Comparison of ENCODE assay signal across 12 cellular contexts in the genomic region with DNA sequence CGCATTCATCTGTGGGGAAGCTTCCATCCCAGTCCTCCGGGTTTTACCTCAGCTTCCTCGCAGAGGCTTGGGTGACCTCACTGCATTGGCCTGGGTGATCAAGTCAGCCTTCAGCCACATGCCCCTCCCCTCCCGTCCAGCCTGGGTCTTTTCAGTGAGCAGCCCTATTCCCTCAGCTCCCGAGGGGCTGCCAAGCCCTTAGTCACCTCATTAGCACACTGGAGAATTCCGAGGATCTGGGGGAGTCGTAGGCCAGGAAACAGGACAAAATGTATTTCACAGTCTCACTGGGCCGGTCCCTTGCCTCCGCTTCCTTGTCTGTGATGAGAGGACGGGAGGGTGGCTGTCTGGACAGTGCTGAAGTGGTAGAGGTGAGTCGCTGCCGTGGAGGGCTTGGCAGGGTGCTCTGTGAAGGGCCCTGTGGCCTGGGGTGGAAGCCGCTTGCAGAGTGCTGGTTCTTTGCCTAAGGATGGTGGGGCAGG. TPM values are rescaled to one million over a fixed set of nuclear protein-coding genes. Genes with fewer than 3 reads are reported as not detected.
A peak's percentile ranks its signal among the peaks of the same experiment; 100 is the strongest.
DNase-seq lines count a peak whose midpoint lies in the region; ATAC-seq and TF ChIP-seq lines count a peak whose summit lies in the region.
"Had no signal": no experiment of that assay in that cellular context is flagged by ENCODE, and none has a peak within 500 bp of the region (broad histone marks: within the 10 kb centered on the region; RNA-seq: fewer than 3 reads in every experiment).

No MANE protein-coding gene starts in this region.

- peaks cover 43% of the 10 kb centered on the region for H3K4me1 Mint-ChIP-seq in mesothelial cell of epicardium

- H3K9me3 Mint-ChIP-seq in mesothelial cell of epicardium: peaks cover 15% of the 10 kb centered on the region

- peaks cover 17% of the 10 kb centered on the region for H3K36me3 Mint-ChIP-seq in mesothelial cell of epicardium

- DNase-seq in HT1080 (ENCODE audit: low read depth): peak; percentile 49
- DNase-seq in mesothelial cell of epicardium (ENCODE audit: low spot score in 2 of 2, unreplicated experiment in 2 of 2): no peak
- no peak for DNase-seq in SIG-M5 treated with dmso at 0.1 percent for 504 hours (lab: John Stamatoyannopoulos, UW; ENCODE audit: unreplicated experiment)
- no peak for DNase-seq in stimulated activated CD4-positive, alpha-beta T cell treated with anti-CD3 and anti-CD28 coated beads, Interleukin-4, amount 100 ng/mL, for 24 hours
- DNase-seq: CD4-positive, CD25-positive, alpha-beta regulatory T cell; NCI-H187 treated with DMSO at 0.1 percent for 48 hours; right lobe of liver had no signal

- ATAC-seq in esophagus mucosa: peak; percentile 7
- ATAC-seq in GM18505 (IDR thresholded peaks at IDR 0.05; ENCODE audit: unreplicated experiment): no peak
- no peak for ATAC-seq in HG02623 (IDR thresholded peaks at IDR 0.05; ENCODE audit: unreplicated experiment)
- ATAC-seq: activated CD4-positive, CD25-positive, alpha-beta regulatory T cell treated with anti-CD3 and anti-CD28 coated beads, Interleukin-2, amount 50 U/mL, for 24 hours had no signal

- no peaks in the 10 kb centered on the region for H3K27me3 Mint-ChIP-seq in mesothelial cell of epicardium (ENCODE audit: low read depth)
- H3K27me3 Mint-ChIP-seq: CD4-positive, CD25-positive, alpha-beta regulatory T cell had no signal

- no peak for TF ChIP-seq CTCF in 22Rv1 (IDR thresholded peaks at IDR 0.05)
- TF ChIP-seq CTCF in mesothelial cell of epicardium (IDR thresholded peaks at IDR 0.05; ENCODE audit: unreplicated experiment): no peak

- no peak for TF ChIP-seq POLR2A in GM18505 (IDR thresholded peaks at IDR 0.05; ENCODE audit: borderline replicate concordance, extremely low read depth, insufficient read depth, insufficient read length)

- peak overlapping the region; percentile 87 for H3K27ac ChIP-seq in 22Rv1
- H3K27ac ChIP-seq: right lobe of liver had no signal

- H3K27ac Mint-ChIP-seq in mesothelial cell of epicardium: peak overlapping the region; percentile 39

- H3K4me3 Mint-ChIP-seq in mesothelial cell of epicardium: no peak overlapping the region

RNA-seq across cellular contexts. Expression of a gene that starts 19.9 kb away (rescaled TPM):
- total RNA-seq in HT1080 (2014; rRNA removed; shearing (Covaris generic)): 2.3 and 3.1 TPM in 2 replicates
- 12.7 and 15.1 TPM in 2 replicates for polyA plus RNA-seq in HT1080 (2015; cell fraction: cytosol; rRNA removed)
- polyA plus RNA-seq in HT1080 (2015; cell fraction: nucleus; rRNA removed): 25.0 and 26.8 TPM in 2 replicates
- total RNA-seq in esophagus mucosa (22.4 TPM), mesothelial cell of epicardium (71.6 to 80.5 TPM (median 74.0 TPM) in 3 replicates)
